Comparison of ENCODE assay signal across 8 cellular contexts in the genomic region with DNA sequence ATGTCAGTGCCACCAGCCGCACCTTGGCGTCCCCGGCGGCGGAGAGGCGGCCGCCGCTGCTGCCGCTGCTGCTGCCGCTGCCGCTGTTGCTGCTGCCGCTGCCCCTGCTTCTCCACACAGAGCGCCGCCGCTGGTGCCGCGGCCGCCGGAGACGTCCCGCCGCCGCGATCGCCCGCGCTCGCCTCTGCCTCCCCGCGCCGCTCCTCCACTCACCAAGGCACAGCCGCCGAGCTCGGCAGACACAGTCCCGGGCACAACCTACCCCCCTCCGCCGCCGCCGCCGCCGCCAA. TPM values are rescaled to one million over a fixed set of nuclear protein-coding genes. Genes with fewer than 3 reads are reported as not detected.
DNase-seq lines count a peak whose midpoint lies in the region; ATAC-seq and TF ChIP-seq lines count a peak whose summit lies in the region.

A gene (minus strand): TSS at position 260 of the 290 bp plus-strand sequence.

- H3K9ac ChIP-seq in HUES64 (ENCODE audit: low read depth, low read length): peak within 1 kb of the TSS; percentile 73
- H3K9ac ChIP-seq in mesenchymal stem cell (ENCODE audit: low read length): peak within 1 kb of the TSS; percentile 94

- H2BK12ac ChIP-seq in mesenchymal stem cell (ENCODE audit: low read length in 2 of 2): peak within 1 kb of the TSS; percentile 81 to 95

- WGBS in HUES64: under 1% methylated on average over 41 of the region's 41 CpGs
- 3% methylated on average over 24 of the region's 41 CpGs for WGBS in mesenchymal stem cell

- H3K18ac ChIP-seq in mesenchymal stem cell (ENCODE audit: low read depth in 1 of 2, low read length in 2 of 2): peak within 1 kb of the TSS; percentile 98 to 100

- H3K4me3 ChIP-seq in AG09309 (ENCODE audit: control insufficient read depth, low read depth, low read length): peak within 1 kb of the TSS; percentile 82
- peak within 1 kb of the TSS; percentile 90 for H3K4me3 ChIP-seq in HUES64 (ENCODE audit: low read length)
- H3K4me3 ChIP-seq in mesenchymal stem cell (ENCODE audit: insufficient read depth in 1 of 2, low read depth in 1 of 2, low read length in 2 of 2): peak within 1 kb of the TSS; percentile 98

- H2BK120ac ChIP-seq in mesenchymal stem cell (ENCODE audit: low read depth, low read length): peak within 1 kb of the TSS; percentile 85

- no peak within 1 kb of the TSS for H2AK5ac ChIP-seq in mesenchymal stem cell (ENCODE audit: low read length, severe bottlenecking)

- H3K4me2 ChIP-seq in mesenchymal stem cell (ENCODE audit: low read length, poor library complexity, severe bottlenecking): peak within 1 kb of the TSS; percentile 71

- ATAC-seq in GM19351 (IDR thresholded peaks at IDR 0.05; ENCODE audit: unreplicated experiment) (peak; percentile 20), HG03469 (IDR thresholded peaks at IDR 0.05; ENCODE audit: unreplicated experiment) (no peak)

- H3K36me3 ChIP-seq in HUES64 (ENCODE audit: insufficient read depth, low read length) (no peaks in the 10 kb centered on the region), mesenchymal stem cell (ENCODE audit: control insufficient read depth in 1 of 2, insufficient read depth in 2 of 2, low read depth in 1 of 2, low read length in 2 of 2) (no peaks in the 10 kb centered on the region)

- H4K91ac ChIP-seq in mesenchymal stem cell (ENCODE audit: low read length): peak within 1 kb of the TSS; percentile 95

- H2BK5ac ChIP-seq in mesenchymal stem cell (ENCODE audit: low read depth, low read length, poor library complexity, severe bottlenecking): peak within 1 kb of the TSS; percentile 84

- peaks cover 2% of the 10 kb centered on the region for H3K79me1 ChIP-seq in mesenchymal stem cell (replicated peaks; ENCODE audit: low read length, poor library complexity, severe bottlenecking)

- H3K27me3 ChIP-seq in HUES64 (ENCODE audit: insufficient read depth, low read length) (peaks cover 25% of the 10 kb centered on the region), mesenchymal stem cell (ENCODE audit: control insufficient read depth in 1 of 2, insufficient read depth in 1 of 2, low read length in 2 of 2) (no peaks in the 10 kb centered on the region)

- H2AFZ ChIP-seq in mesenchymal stem cell (ENCODE audit: low read depth, low read length): peak within 1 kb of the TSS; percentile 87

- DNase-seq in AG09309 (ENCODE audit: low read depth) (no peak), cerebellum (ENCODE audit: low spot score) (no peak), mesenchymal stem cell (no peak), ureter (ENCODE audit: low spot score) (no peak), NCI-H146 (lab: John Stamatoyannopoulos, UW) (no peak)

- peaks cover 10% of the 10 kb centered on the region for H3K4me1 ChIP-seq in HUES64 (ENCODE audit: insufficient read depth, low read length)
- peaks cover 12% of the 10 kb centered on the region for H3K4me1 ChIP-seq in mesenchymal stem cell (ENCODE audit: control insufficient read depth, insufficient read depth, low read depth, low read length)

- peak within 1 kb of the TSS in 1 of 2 experiments; percentile 100 for H3K23ac ChIP-seq in mesenchymal stem cell (ENCODE audit: low read length in 2 of 2)

- peak within 1 kb of the TSS; percentile 21 to 98 for H3K14ac ChIP-seq in mesenchymal stem cell (ENCODE audit: low read length in 2 of 2)

- H4K8ac ChIP-seq in mesenchymal stem cell (ENCODE audit: low read length): peak within 1 kb of the TSS; percentile 86

- H3K9me3 ChIP-seq in HUES64 (ENCODE audit: insufficient read depth, low read depth, low read length): no peaks in the 10 kb centered on the region
- H3K9me3 ChIP-seq in mesenchymal stem cell (ENCODE audit: control insufficient read depth, low read length): no peaks in the 10 kb centered on the region

- H3K27ac ChIP-seq in HUES64 (ENCODE audit: low read depth, low read length): peak within 1 kb of the TSS; percentile 72
- H3K27ac ChIP-seq in mesenchymal stem cell (ENCODE audit: low read length, poor library complexity, severe bottlenecking): peak within 1 kb of the TSS; percentile 85

- no peak for TF ChIP-seq CTCF in AG09309 (IDR thresholded peaks at IDR 0.05; ENCODE audit: control insufficient read depth, insufficient read depth, low read depth, low read length, missing control alignments)

- peak within 1 kb of the TSS; percentile 89 to 94 for H3K4ac ChIP-seq in mesenchymal stem cell (ENCODE audit: low read depth in 1 of 2, low read length in 2 of 2)

- peak within 1 kb of the TSS; percentile 88 for H2BK15ac ChIP-seq in mesenchymal stem cell (ENCODE audit: low read depth, poor library complexity, severe bottlenecking)

RNA-seq across cellular contexts. Expression of the gene that starts here (rescaled TPM):
- 24.8 TPM for polyA plus RNA-seq in HUES64 (2013, experiment 1 of 2)
- 28.8 TPM for polyA plus RNA-seq in HUES64 (2013, experiment 2 of 2)
- 98.0 TPM for total RNA-seq in cerebellum
- polyA plus RNA-seq in mesenchymal stem cell (2013, experiment 1 of 2): 51.4 TPM
- polyA plus RNA-seq in mesenchymal stem cell (2013, experiment 2 of 2): 52.2 TPM
- total RNA-seq in ureter: 36.2 TPM
